8 cellular contexts compared by ENCODE assay signal in genomic region chr9:111598730-111599091, GRCh38. TPM values are rescaled to one million over a fixed set of nuclear protein-coding genes. Genes with fewer than 3 reads are reported as not detected.
DNase-seq lines count a peak whose midpoint lies in the region; ATAC-seq and TF ChIP-seq lines count a peak whose summit lies in the region.

No MANE protein-coding gene starts in this region.

- H3K36me3 Mint-ChIP-seq in T-helper 2 cell treated with Interferon-gamma antibody and Interleukin-4, amounts not matched to agents 5 μg/mL and 100 μg/mL, for 36 hours (ENCODE audit: low read depth) = peaks cover 2% of the 10 kb centered on the region
- H3K36me3 Mint-ChIP-seq in naive B cell = no peaks in the 10 kb centered on the region

- H3K27me3 Mint-ChIP-seq in T-helper 2 cell treated with Interferon-gamma antibody and Interleukin-4, amounts not matched to agents 5 μg/mL and 100 μg/mL, for 36 hours (ENCODE audit: low read depth) = peaks cover 46% of the 10 kb centered on the region
- H3K27me3 Mint-ChIP-seq in naive B cell = peaks cover 35 to 51% (median 49%) of the 10 kb centered on the region in 3 donors

- TF ChIP-seq CTCF in epithelial cell of proximal tubule (conservative IDR thresholded peaks at IDR 0.05; ENCODE audit: low read depth, low read length) = no peak

- H3F3A ChIP-seq in GM23248 (ENCODE audit: insufficient read depth) = peaks cover 16% of the 10 kb centered on the region

- peaks cover 18 to 47% (median 45%) of the 10 kb centered on the region in 11 experiments for H3K9me3 ChIP-seq in BLaER1 treated with 17β-estradiol and CSF1 and Interleukin-3, amounts not matched to agents 10 nM and 100 nM (replicated peaks in 1 of 11)
- no peaks in the 10 kb centered on the region for H3K9me3 ChIP-seq in GM23248 (ENCODE audit: low read depth)

- H3K27ac ChIP-seq in BLaER1 treated with 17β-estradiol and CSF1 and Interleukin-3, amounts not matched to agents 10 nM and 100 nM = no peak overlapping the region
- peak overlapping the region; percentile 90 for H3K27ac ChIP-seq in GM23248

- DNase-seq in GM23248 (peak; percentile 84), epithelial cell of proximal tubule (ENCODE audit: low read depth) (no peak), naive B cell (peak; percentile 2), NCI-H2171 (lab: John Stamatoyannopoulos, UW) (no peak), SHP77 (lab: John Stamatoyannopoulos, UW) (no peak)
- DNase-seq in T-helper 2 cell treated with Interferon-gamma antibody and Interleukin-4, amounts not matched to agents 5 μg/mL and 100 μg/mL, for 36 hours (ENCODE audit: low spot score) = no peak

- peak overlapping the region; percentile 38 to 66 (median 52) for H3K4me3 ChIP-seq in BLaER1 treated with 17β-estradiol and CSF1 and Interleukin-3, amounts not matched to agents 10 nM and 100 nM
- H3K4me3 ChIP-seq in GM23248 (peak overlapping the region; percentile 85), epithelial cell of proximal tubule (ENCODE audit: low read depth, low read length) (peak overlapping the region; percentile 84)

- H4K20me1 ChIP-seq in BLaER1 treated with 17β-estradiol and CSF1 and Interleukin-3, amounts not matched to agents 10 nM and 100 nM = no peaks in the 10 kb centered on the region
- H4K20me1 ChIP-seq in GM23248 (ENCODE audit: insufficient read depth) = no peaks in the 10 kb centered on the region

- peaks cover 41 to 54% (median 49%) of the 10 kb centered on the region in 11 experiments for H3K27me3 ChIP-seq in BLaER1 treated with 17β-estradiol and CSF1 and Interleukin-3, amounts not matched to agents 10 nM and 100 nM
- no peaks in the 10 kb centered on the region for H3K27me3 ChIP-seq in GM23248 (replicated peaks; ENCODE audit: insufficient read depth)

- in situ Hi-C loops in GM23248 (cut with MboI) = no loop called here

- no peaks in the 10 kb centered on the region for H3K9me3 Mint-ChIP-seq in T-helper 2 cell treated with Interferon-gamma antibody and Interleukin-4, amounts not matched to agents 5 μg/mL and 100 μg/mL, for 36 hours
- no peaks in the 10 kb centered on the region for H3K9me3 Mint-ChIP-seq in naive B cell

- peak overlapping the region in 1 of 11 experiments; percentile 54; a peak in 1 of 22 replicates for H3K9ac ChIP-seq in BLaER1 treated with 17β-estradiol and CSF1 and Interleukin-3, amounts not matched to agents 10 nM and 100 nM
- H3K9ac ChIP-seq in GM23248 = peak overlapping the region; percentile 94

- H3K4me2 ChIP-seq in BLaER1 treated with 17β-estradiol and CSF1 and Interleukin-3, amounts not matched to agents 10 nM and 100 nM = peak overlapping the region; percentile 62 to 97 (median 78); a peak in 21 of 22 replicates
- peak overlapping the region; percentile 91 for H3K4me2 ChIP-seq in GM23248 (ENCODE audit: unreplicated experiment)

- no peak overlapping the region for H3K27ac Mint-ChIP-seq in T-helper 2 cell treated with Interferon-gamma antibody and Interleukin-4, amounts not matched to agents 5 μg/mL and 100 μg/mL, for 36 hours
- peak overlapping the region in 4 of 6 donors; percentile 6 to 82 (median 46) for H3K27ac Mint-ChIP-seq in naive B cell

- H2AFZ ChIP-seq in GM23248 = peak overlapping the region; percentile 98

- peaks cover 18% of the 10 kb centered on the region for H3K79me2 ChIP-seq in GM23248 (ENCODE audit: insufficient read depth)

- 1% methylated on average over 16 of the region's 16 CpGs for WGBS in GM23248 (ENCODE audit: low coverage in 1 of 2, low lambda C conversion rate in 2 of 2, missing lambda C conversion rate in 2 of 2), 2 experiments

- H3K4me1 ChIP-seq in BLaER1 treated with 17β-estradiol and CSF1 and Interleukin-3, amounts not matched to agents 10 nM and 100 nM = peaks cover 0 to 18% (median 10%) of the 10 kb centered on the region in 10 experiments; a peak in 12 of 20 replicates
- H3K4me1 ChIP-seq in GM23248 (ENCODE audit: insufficient read depth) = peaks cover 14% of the 10 kb centered on the region; the same call in 1 of the 2 replicates

- H3K4me1 Mint-ChIP-seq in T-helper 2 cell treated with Interferon-gamma antibody and Interleukin-4, amounts not matched to agents 5 μg/mL and 100 μg/mL, for 36 hours (ENCODE audit: low read depth) = peaks cover 16% of the 10 kb centered on the region
- H3K4me1 Mint-ChIP-seq in naive B cell = peaks cover 18 to 25% (median 20%) of the 10 kb centered on the region in 3 donors

- H3K4me3 Mint-ChIP-seq in T-helper 2 cell treated with Interferon-gamma antibody and Interleukin-4, amounts not matched to agents 5 μg/mL and 100 μg/mL, for 36 hours = peak overlapping the region; percentile 90
- peak overlapping the region; percentile 84 to 94 (median 90) for H3K4me3 Mint-ChIP-seq in naive B cell

- H3K36me3 ChIP-seq in BLaER1 treated with 17β-estradiol and CSF1 and Interleukin-3, amounts not matched to agents 10 nM and 100 nM = peaks cover 0 to 9% (median 0%) of the 10 kb centered on the region in 11 experiments; a peak in 2 of 22 replicates
- H3K36me3 ChIP-seq in GM23248 (ENCODE audit: low read depth) = peaks cover 13% of the 10 kb centered on the region

- no peaks in the 10 kb centered on the region for H3K9me2 ChIP-seq in GM23248 (ENCODE audit: insufficient read depth)

- ATAC-seq in naive B cell (ENCODE audit: low read depth in 2 of 2) (peak; percentile 18 to 24), HG02571 (IDR thresholded peaks at IDR 0.05; ENCODE audit: unreplicated experiment) (no peak)

RNA-seq across cellular contexts. Expression of gene PTGR1, which starts 0.7 kb away (rescaled TPM):
- total RNA-seq in GM23248 (2014; rRNA removed; shearing (Covaris generic)) = 65.2 and 74.9 TPM in 2 replicates
- polyA plus RNA-seq in GM23248 (2016; fragmentation: Nextera tagmentation; extraction: Ambion mirVana) = 91.9 and 99.5 TPM in 2 replicates
- total RNA-seq in epithelial cell of proximal tubule = 82.3 and 124 TPM in 2 replicates
- under 1 TPM in 1 of 6 donors, not detected in 5; 0.32 TPM for polyA plus RNA-seq in naive B cell (ENCODE audit: low read depth in 6 of 6)

RNA-seq across cellular contexts. Expression of gene DNAJC25, which starts 32.4 kb away (rescaled TPM):
- total RNA-seq in GM23248 (2014; rRNA removed; shearing (Covaris generic)) = 14.4 and 15.0 TPM in 2 replicates
- polyA plus RNA-seq in GM23248 (2016; fragmentation: Nextera tagmentation; extraction: Ambion mirVana) (10.2 and 11.2 TPM in 2 replicates), naive B cell (ENCODE audit: low read depth in 6 of 6) (1 to 10 TPM; 1.9 to 3.6 (median 2.5) TPM)
- total RNA-seq in epithelial cell of proximal tubule = 7.1 and 7.6 TPM in 2 replicates

Comparison
In these comparisons a context has a peak if more than half of its experiments do, and no peak if none do; other contexts are left out.
1. DNase-seq: peak in GM23248 (single experiment) and naive B cell (single experiment); none in T-helper 2 cell treated with Interferon-gamma antibody and Interleukin-4, amounts not matched to agents 5 μg/mL and 100 μg/mL, for 36 hours (single experiment), epithelial cell of proximal tubule (single experiment), NCI-H2171 (single experiment) and SHP77 (0 of 2).
2. Peak in every context shown above with its lines, with median percentiles within 50 percentile points of each other: H3K4me3 ChIP-seq.